In genomic region chr16:56302506-56302905, GRCh38 we compare ENCODE assay signal across 17 cellular contexts.
"Had no signal": no experiment of that assay in that cellular context is flagged by ENCODE, and none has a peak within 500 bp of the region (broad histone marks: within the 10 kb centered on the region; RNA-seq: fewer than 3 reads in every experiment).

No MANE protein-coding gene starts in this region.

- H3K27me3 Mint-ChIP-seq: effector memory CD8-positive, alpha-beta T cell had no signal

- H3K36me3 Mint-ChIP-seq: naive thymus-derived CD4-positive, alpha-beta T cell had no signal

- H3K27ac ChIP-seq: epithelial cell of prostate, esophagus muscularis mucosa, gastroesophageal sphincter, hepatocyte, ovary, suprapubic skin, tibial artery, upper lobe of right lung, vagina had no signal

- H3K4me3 Mint-ChIP-seq: effector memory CD8-positive, alpha-beta T cell; naive thymus-derived CD4-positive, alpha-beta T cell had no signal

- H3K27me3 ChIP-seq: esophagus muscularis mucosa, gastroesophageal sphincter, hepatocyte, ovary, suprapubic skin, tibial artery, upper lobe of right lung, vagina had no signal

- H3K4me2 ChIP-seq: hepatocyte had no signal

- H3K27ac Mint-ChIP-seq: naive thymus-derived CD4-positive, alpha-beta T cell; progenitor cell of endocrine pancreas had no signal

- DNase-seq: effector memory CD8-positive, alpha-beta T cell; mammary epithelial cell; naive thymus-derived CD4-positive, alpha-beta T cell; ovary; right cardiac atrium; small intestine; stimulated activated CD4-positive, alpha-beta T cell treated with anti-CD3 and anti-CD28 coated beads, Interleukin-2, amount 100 ng/mL, for 48 hours; stimulated activated naive CD4-positive, alpha-beta T cell treated with Interleukin-2 at 50 U/mL for 16 hours; tibial artery; upper lobe of right lung had no signal

- H3K4me3 ChIP-seq: esophagus muscularis mucosa, gastroesophageal sphincter, hepatocyte, ovary, suprapubic skin, tibial artery, upper lobe of right lung, vagina had no signal

- H3K36me3 ChIP-seq: esophagus muscularis mucosa, gastroesophageal sphincter, ovary, suprapubic skin, tibial artery, upper lobe of right lung, vagina had no signal

- H2AFZ ChIP-seq: hepatocyte had no signal

- H3K79me2 ChIP-seq: hepatocyte had no signal

- H3K9me3 Mint-ChIP-seq: effector memory CD8-positive, alpha-beta T cell; naive thymus-derived CD4-positive, alpha-beta T cell had no signal

- H3K9me3 ChIP-seq: esophagus muscularis mucosa, gastroesophageal sphincter, ovary, suprapubic skin, tibial artery, upper lobe of right lung, vagina had no signal

- FAIRE-seq: small intestine had no signal

- ATAC-seq: effector memory CD8-positive, alpha-beta T cell; gastroesophageal sphincter; naive thymus-derived CD4-positive, alpha-beta T cell; right cardiac atrium; upper lobe of right lung had no signal
